ENCODE assay signal across 13 cellular contexts in genomic region chr18:58581265-58581664, GRCh38.
DNase-seq lines count a peak whose midpoint lies in the region; ATAC-seq and TF ChIP-seq lines count a peak whose summit lies in the region.
"Had no signal": no experiment of that assay in that cellular context is flagged by ENCODE, and none has a peak within 500 bp of the region (broad histone marks: within the 10 kb centered on the region; RNA-seq: fewer than 3 reads in every experiment).

No MANE protein-coding gene starts in this region.

- DNase-seq in HFF-Myc (ENCODE audit: extremely low read depth, low read depth) (no peak), amniotic stem cell (lab: John Stamatoyannopoulos, UW) (peak; percentile 83)
- DNase-seq in stimulated activated CD4-positive, alpha-beta T cell treated with anti-CD3 and anti-CD28 coated beads, Interleukin-1b, Interleukin-23, amount 100 ng/mL, for 48 hours, result no peak
- DNase-seq: dorsolateral prefrontal cortex, left cardiac atrium, uterus had no signal

- peaks cover under 1% of the 10 kb centered on the region; the same call in 1 of the 2 replicates for H3K9me3 ChIP-seq in iPS-20b (ENCODE audit: insufficient read depth, low read depth, low read length)
- H3K9me3 ChIP-seq: uterus had no signal

- peak overlapping the region; percentile 83 for H3K27ac ChIP-seq in ACC112 (ENCODE audit: low read depth, low read length)
- H3K27ac ChIP-seq in iPS-20b (ENCODE audit: low read length), result peak overlapping the region; percentile 69
- H3K27ac ChIP-seq: BLaER1, dorsolateral prefrontal cortex, uterus had no signal

- peaks cover 64% of the 10 kb centered on the region for H3K4me1 ChIP-seq in ACC112 (ENCODE audit: control insufficient read depth, insufficient read depth, low read length, unreplicated experiment)
- peaks cover 28% of the 10 kb centered on the region; the same call in 1 of the 2 replicates for H3K4me1 ChIP-seq in iPS-20b (ENCODE audit: insufficient read depth, low read length)
- H3K4me1 ChIP-seq: uterus had no signal

- ATAC-seq in GM21723 (IDR thresholded peaks at IDR 0.05; ENCODE audit: unreplicated experiment) (no peak), HG02852 (IDR thresholded peaks at IDR 0.05; ENCODE audit: unreplicated experiment) (no peak), GM21529 (IDR thresholded peaks at IDR 0.05; ENCODE audit: unreplicated experiment) (no peak)
- ATAC-seq: GM12878 had no signal

- H3K9ac ChIP-seq in iPS-20b (ENCODE audit: low read depth, low read length), result peak overlapping the region; percentile 52; the same call in 1 of the 2 replicates
- H3K9ac ChIP-seq: BLaER1 had no signal

- H3K79me2 ChIP-seq in ACC112 (ENCODE audit: control insufficient read depth, insufficient read depth, low read length, unreplicated experiment), result no peaks in the 10 kb centered on the region

- peak; percentile 19 for TF ChIP-seq CTCF in HFF-Myc (IDR thresholded peaks at IDR 0.05; ENCODE audit: low read depth, low read length, missing control alignments)

- peak overlapping the region; percentile 47 for H2AFZ ChIP-seq in ACC112 (ENCODE audit: low read length, unreplicated experiment)

- no peaks in the 10 kb centered on the region for H3K27me3 ChIP-seq in ACC112 (ENCODE audit: insufficient read depth, low read length)
- no peaks in the 10 kb centered on the region for H3K27me3 ChIP-seq in iPS-20b (ENCODE audit: insufficient read depth, low read length)
- H3K27me3 ChIP-seq: BLaER1, uterus had no signal

- H3K36me3 ChIP-seq in ACC112 (ENCODE audit: insufficient read depth, low read length) (no peaks in the 10 kb centered on the region), iPS-20b (ENCODE audit: insufficient read depth, low read depth, low read length) (no peaks in the 10 kb centered on the region)
- H3K36me3 ChIP-seq: BLaER1, uterus had no signal

- H3K4me3 ChIP-seq in ACC112 (ENCODE audit: low read depth, low read length) (peak overlapping the region; percentile 34; the same call in 1 of the 2 replicates), HFF-Myc (replicated peaks; ENCODE audit: low read depth, low read length) (no peak overlapping the region), iPS-20b (ENCODE audit: low read length) (no peak overlapping the region)
- H3K4me3 ChIP-seq: BLaER1, dorsolateral prefrontal cortex, GM12878, uterus had no signal
